8 cellular contexts compared by ENCODE assay signal in the genomic region with DNA sequence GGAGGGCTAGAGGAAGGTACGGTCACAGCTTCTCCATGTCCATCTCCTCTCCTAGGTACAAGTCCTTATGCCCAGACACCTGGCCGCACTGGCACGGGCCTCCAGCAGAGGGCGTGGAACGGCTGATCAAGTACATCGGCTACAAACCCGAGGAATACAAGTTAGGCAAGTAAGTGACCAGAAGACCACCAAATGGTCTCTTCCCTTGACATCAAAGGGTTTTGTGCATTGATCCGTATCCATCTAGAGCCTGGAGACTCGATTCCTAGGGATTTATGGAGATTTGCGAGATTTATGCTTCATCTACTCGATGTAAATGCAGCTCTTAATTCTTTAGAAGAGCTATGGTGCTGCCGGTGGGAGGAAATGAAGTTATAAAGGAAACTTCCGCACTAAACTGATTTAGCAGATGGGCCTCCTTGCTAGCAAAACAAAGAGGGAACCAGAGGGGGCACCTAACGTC. TPM values are rescaled to one million over a fixed set of nuclear protein-coding genes. Genes with fewer than 3 reads are reported as not detected.
DNase-seq lines count a peak whose midpoint lies in the region; ATAC-seq lines count a peak whose summit lies in the region.

No MANE protein-coding gene starts in this region.

- ATAC-seq in HG03135 (IDR thresholded peaks at IDR 0.05; ENCODE audit: unreplicated experiment), result peak; percentile 71
- ATAC-seq in HG03175 (IDR thresholded peaks at IDR 0.05; ENCODE audit: unreplicated experiment), result no peak

- DNase-seq in CMK (ENCODE audit: low read depth) (peak; percentile 67), NCI-H69 (lab: John Stamatoyannopoulos, UW) (peak; percentile 78), dermis blood vessel endothelial cell (peak; percentile 95), lung microvascular endothelial cell (ENCODE audit: low read depth in 2 of 2) (peak; percentile 91 to 92)
- DNase-seq in activated CD4-positive, alpha-beta T cell treated with anti-CD3 and anti-CD28 coated beads, Interleukin-2, amount 50 U/mL, for 4 hours, result peak; percentile 70 to 76
- peak; percentile 50 for DNase-seq in stimulated activated CD8-positive, alpha-beta memory T cell treated with anti-CD3 and anti-CD28 coated beads, Interleukin-12 subunit alpha, Interleukin-12 subunit beta, amount 100 ng/mL, for 24 hours (ENCODE audit: extremely low read depth)

RNA-seq across cellular contexts. Expression of a gene that starts 44.2 kb away (rescaled TPM):
- total RNA-seq in dermis blood vessel endothelial cell, result 74.5 and 85.6 TPM in 2 replicates
- total RNA-seq in lung microvascular endothelial cell, result 65.7 and 73.0 TPM in 2 replicates

RNA-seq across cellular contexts. Expression of a gene that starts 44.6 kb away (rescaled TPM):
- total RNA-seq in dermis blood vessel endothelial cell (54.1 and 60.0 TPM in 2 replicates), lung microvascular endothelial cell (20.5 and 28.0 TPM in 2 replicates)
